Comparison of ENCODE assay signal across 7 cellular contexts in the genomic region with DNA sequence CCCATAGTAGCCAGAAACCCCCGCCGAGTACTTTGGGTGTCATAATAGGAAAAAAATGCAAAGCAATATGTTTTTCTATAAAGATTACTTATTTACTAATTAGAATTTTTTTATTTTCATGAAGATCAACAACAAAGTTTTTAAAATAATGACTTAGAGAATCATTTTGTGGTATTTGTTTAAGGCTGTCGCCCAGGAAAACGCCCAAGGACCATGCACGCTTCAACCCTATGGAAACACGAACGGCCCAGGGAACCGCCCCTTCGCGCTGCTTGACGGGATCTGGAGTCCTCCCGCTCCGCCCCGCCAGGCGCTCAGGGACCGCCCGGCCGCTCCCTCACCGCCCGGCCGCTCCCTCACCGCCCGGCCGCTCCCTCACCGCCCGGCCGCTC. TPM values are rescaled to one million over a fixed set of nuclear protein-coding genes. Genes with fewer than 3 reads are reported as not detected.
DNase-seq lines count a peak whose midpoint lies in the region; ATAC-seq and TF ChIP-seq lines count a peak whose summit lies in the region.

No MANE protein-coding gene starts in this region.

- DNase-seq in NCI-H446 treated with DMSO at 0.1 percent for 48 hours (lab: John Stamatoyannopoulos, UW) (peak; percentile 95), nephron progenitor cell (peak; percentile 90), substantia nigra (lab: John Stamatoyannopoulos, UW) (peak in 46 of 49 donors; percentile 45 to 97 (median 92))
- DNase-seq in activated CD4-positive, alpha-beta T cell treated with anti-CD3 and anti-CD28 coated beads, Interleukin-2, amount 50 U/mL, for 1 hour = peak; percentile 86

- no peaks in the 10 kb centered on the region for H3K9me3 ChIP-seq in ectodermal cell (ENCODE audit: control insufficient read depth, low read length)

- no peak for TF ChIP-seq CTCF in nephron progenitor cell (IDR thresholded peaks at IDR 0.05)

- H3K27ac ChIP-seq in ectodermal cell (ENCODE audit: insufficient read depth, low read depth, low read length, poor library complexity, severe bottlenecking) = no peak overlapping the region
- H3K27ac ChIP-seq in substantia nigra (ENCODE audit: low read depth, low read length, poor library complexity, severe bottlenecking) = no peak overlapping the region

- H3K4me3 ChIP-seq in ectodermal cell (ENCODE audit: insufficient read depth, low read depth, low read length) = peak overlapping the region; percentile 9

- no peaks in the 10 kb centered on the region for H3K9me3 Mint-ChIP-seq in nephron progenitor cell

- peaks cover 20% of the 10 kb centered on the region for H3K36me3 ChIP-seq in ectodermal cell (ENCODE audit: control insufficient read depth, insufficient read depth, low read length)

- WGBS in ectodermal cell, 2 experiments = 0% methylated on average over 21 to 24 of the region's 27 CpGs

- no peaks in the 10 kb centered on the region for H3K27me3 ChIP-seq in ectodermal cell (ENCODE audit: control insufficient read depth, insufficient read depth, low read length, poor library complexity, severe bottlenecking)

- H3K27ac Mint-ChIP-seq in nephron progenitor cell = no peak overlapping the region

- ATAC-seq in GM18909 (IDR thresholded peaks at IDR 0.05; ENCODE audit: poor library complexity, unreplicated experiment) = peak; percentile 84
- ATAC-seq in HG03066 (IDR thresholded peaks at IDR 0.05; ENCODE audit: low read depth, unreplicated experiment) = peak; percentile 81

- H3K4me1 ChIP-seq in ectodermal cell (ENCODE audit: control insufficient read depth, insufficient read depth, low read length) = peaks cover 28% of the 10 kb centered on the region

- peaks cover 8% of the 10 kb centered on the region for H3K27me3 Mint-ChIP-seq in nephron progenitor cell (ENCODE audit: low read depth, poor library complexity)

- H3K4me1 Mint-ChIP-seq in nephron progenitor cell = peaks cover 51% of the 10 kb centered on the region

- H3K36me3 Mint-ChIP-seq in nephron progenitor cell (ENCODE audit: low read depth) = peaks cover 26% of the 10 kb centered on the region

- peak overlapping the region; percentile 97 for H3K4me3 Mint-ChIP-seq in nephron progenitor cell

RNA-seq across cellular contexts. Expression of a gene that starts 0.4 kb away (rescaled TPM):
- 328 TPM for polyA plus RNA-seq in ectodermal cell (2013, experiment 1 of 4)
- 288 TPM for polyA plus RNA-seq in ectodermal cell (2013, experiment 2 of 4)
- polyA plus RNA-seq in ectodermal cell (2013, experiment 3 of 4) = 318 TPM
- polyA plus RNA-seq in ectodermal cell (2013, experiment 4 of 4) = 331 TPM

RNA-seq across cellular contexts. Expression of a gene that starts 38.9 kb away (rescaled TPM):
- 18.7 TPM for polyA plus RNA-seq in ectodermal cell (2013, experiment 1 of 4)
- 15.8 TPM for polyA plus RNA-seq in ectodermal cell (2013, experiment 2 of 4)
- 20.1 TPM for polyA plus RNA-seq in ectodermal cell (2013, experiment 3 of 4)
- polyA plus RNA-seq in ectodermal cell (2013, experiment 4 of 4) = 21.4 TPM
